Comparison of ENCODE assay signal across 8 cellular contexts in the genomic region with DNA sequence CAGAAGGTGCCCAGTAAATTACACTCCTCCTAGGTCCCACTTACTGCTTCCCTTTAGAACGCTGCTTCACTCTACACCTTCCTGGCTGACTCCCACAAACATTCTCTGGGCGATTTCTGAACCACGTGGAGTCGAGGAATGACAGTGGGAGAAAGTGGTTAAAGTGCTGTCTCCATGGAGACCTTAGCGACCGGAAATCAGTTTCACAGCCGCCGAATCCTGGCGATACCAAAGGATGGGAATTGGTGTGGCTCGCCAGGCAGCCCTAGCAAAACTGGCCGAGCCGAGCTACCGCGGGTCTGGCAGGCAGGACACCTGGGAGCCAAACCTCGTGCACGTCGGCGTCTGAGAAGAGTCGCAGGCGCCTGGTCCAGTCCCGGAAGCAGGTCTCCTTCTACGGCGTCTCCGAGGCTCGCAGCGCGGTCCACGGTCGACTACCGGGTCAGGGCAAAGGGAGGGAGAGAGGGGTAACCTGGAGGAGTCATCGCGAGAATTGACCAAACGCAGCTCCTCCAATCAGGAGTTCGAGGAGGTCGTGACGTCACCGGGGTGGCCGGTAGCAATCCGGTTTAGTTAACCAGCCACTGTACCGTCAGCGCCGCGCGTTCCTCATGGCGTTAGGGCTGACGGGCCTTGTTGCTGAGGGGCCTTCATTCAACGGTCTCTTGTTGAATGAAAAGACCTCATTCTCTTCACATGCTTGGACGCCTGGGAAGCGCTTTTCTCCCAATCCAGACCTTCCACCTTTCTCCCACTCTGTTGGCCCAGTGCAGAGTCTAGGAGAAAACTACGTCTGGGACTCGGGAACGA. TPM values are rescaled to one million over a fixed set of nuclear protein-coding genes. Genes with fewer than 3 reads are reported as not detected.
A peak's percentile ranks its signal among the peaks of the same experiment; 100 is the strongest.
DNase-seq lines count a peak whose midpoint lies in the region; ATAC-seq and TF ChIP-seq lines count a peak whose summit lies in the region.

A gene with protein sequence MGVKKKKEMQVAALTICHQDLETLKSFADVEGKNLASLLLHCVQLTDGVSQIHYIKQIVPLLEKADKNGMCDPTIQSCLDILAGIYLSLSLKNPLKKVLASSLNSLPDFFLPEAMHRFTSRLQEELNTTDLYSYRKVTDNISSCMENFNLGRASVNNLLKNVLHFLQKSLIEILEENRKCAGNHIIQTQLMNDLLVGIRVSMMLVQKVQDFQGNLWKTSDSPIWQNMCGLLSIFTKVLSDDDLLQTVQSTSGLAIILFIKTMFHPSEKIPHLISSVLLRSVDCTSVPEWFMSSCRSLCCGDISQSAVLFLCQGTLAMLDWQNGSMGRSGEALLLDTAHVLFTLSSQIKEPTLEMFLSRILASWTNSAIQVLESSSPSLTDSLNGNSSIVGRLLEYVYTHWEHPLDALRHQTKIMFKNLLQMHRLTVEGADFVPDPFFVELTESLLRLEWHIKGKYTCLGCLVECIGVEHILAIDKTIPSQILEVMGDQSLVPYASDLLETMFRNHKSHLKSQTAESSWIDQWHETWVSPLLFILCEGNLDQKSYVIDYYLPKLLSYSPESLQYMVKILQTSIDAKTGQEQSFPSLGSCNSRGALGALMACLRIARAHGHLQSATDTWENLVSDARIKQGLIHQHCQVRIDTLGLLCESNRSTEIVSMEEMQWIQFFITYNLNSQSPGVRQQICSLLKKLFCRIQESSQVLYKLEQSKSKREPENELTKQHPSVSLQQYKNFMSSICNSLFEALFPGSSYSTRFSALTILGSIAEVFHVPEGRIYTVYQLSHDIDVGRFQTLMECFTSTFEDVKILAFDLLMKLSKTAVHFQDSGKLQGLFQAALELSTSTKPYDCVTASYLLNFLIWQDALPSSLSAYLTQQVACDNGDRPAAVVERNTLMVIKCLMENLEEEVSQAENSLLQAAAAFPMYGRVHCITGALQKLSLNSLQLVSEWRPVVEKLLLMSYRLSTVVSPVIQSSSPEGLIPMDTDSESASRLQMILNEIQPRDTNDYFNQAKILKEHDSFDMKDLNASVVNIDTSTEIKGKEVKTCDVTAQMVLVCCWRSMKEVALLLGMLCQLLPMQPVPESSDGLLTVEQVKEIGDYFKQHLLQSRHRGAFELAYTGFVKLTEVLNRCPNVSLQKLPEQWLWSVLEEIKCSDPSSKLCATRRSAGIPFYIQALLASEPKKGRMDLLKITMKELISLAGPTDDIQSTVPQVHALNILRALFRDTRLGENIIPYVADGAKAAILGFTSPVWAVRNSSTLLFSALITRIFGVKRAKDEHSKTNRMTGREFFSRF (N-terminal part only) (minus strand): TSS at position 436 of the 810 bp plus-strand sequence. CDS start 3,646 bp downstream, outside the sequence.

- H3K27me3 ChIP-seq in GM06990 (replicated peaks; ENCODE audit: control insufficient read depth, insufficient read depth, low read length) (no peaks in the 10 kb centered on the region), testis (no peaks in the 10 kb centered on the region)

- intact Hi-C loops in testis (cut with DNase I; ENCODE audit: low total_unique reads), result no loop called here

- no peaks in the 10 kb centered on the region; the same call in 1 of the 2 replicates for H3K36me3 ChIP-seq in GM06990 (ENCODE audit: control insufficient read depth, insufficient read depth, low read length)
- H3K36me3 ChIP-seq in testis (ENCODE audit: low read depth, missing control alignments), result no peaks in the 10 kb centered on the region

- TF ChIP-seq CTCF in GM06990 (IDR thresholded peaks at IDR 0.05; ENCODE audit: insufficient read depth, low read length, poor library complexity, severe bottlenecking) (no peak), omental fat pad (IDR thresholded peaks at IDR 0.05) (no peak), testis (IDR thresholded peaks at IDR 0.05) (no peak)

- H3K36me3 Mint-ChIP-seq in activated naive CD4-positive, alpha-beta T cell treated with anti-CD3 and anti-CD28 coated beads, Interleukin-2, amount 50 U/mL, for 72 hours, result peaks cover 6 to 20% of the 10 kb centered on the region in 2 donors

- peak within 1 kb of the TSS; percentile 84 for H3K4me3 ChIP-seq in GM06990 (replicated peaks; ENCODE audit: low read depth, low read length)
- H3K4me3 ChIP-seq in testis, result peak within 1 kb of the TSS; percentile 90 to 92

- H3K9me3 Mint-ChIP-seq in activated naive CD4-positive, alpha-beta T cell treated with anti-CD3 and anti-CD28 coated beads, Interleukin-2, amount 50 U/mL, for 72 hours, result no peaks in the 10 kb centered on the region

- peak within 1 kb of the TSS; percentile 96 to 98 for H3K27ac Mint-ChIP-seq in activated naive CD4-positive, alpha-beta T cell treated with anti-CD3 and anti-CD28 coated beads, Interleukin-2, amount 50 U/mL, for 72 hours

- TF ChIP-seq POLR2A in testis (IDR thresholded peaks at IDR 0.05), result peak; percentile 80

- H3K9me3 ChIP-seq in testis, result no peaks in the 10 kb centered on the region

- H3K4me1 ChIP-seq in testis, result peaks cover 9% of the 10 kb centered on the region

- ATAC-seq in HG02588 (IDR thresholded peaks at IDR 0.05; ENCODE audit: unreplicated experiment) (peak; percentile 98), SK-N-SH treated with all-trans-retinoic acid at 6 μM for 48 hours (peak; percentile 98), omental fat pad (ENCODE audit: low FRiP score) (peak; percentile 99)
- ATAC-seq in activated naive CD4-positive, alpha-beta T cell treated with anti-CD3 and anti-CD28 coated beads, Interleukin-2, amount 50 U/mL, for 72 hours, result peak; percentile 98

- peak within 1 kb of the TSS; percentile 89 to 94 for H3K27ac ChIP-seq in testis

- WGBS in testis, 2 donors, result 0% methylated on average over 24 to 41 of the region's 52 CpGs

- DNase-seq in GM06990 (ENCODE audit: extremely low read depth, insufficient read length) (peak; percentile 95), NCI-H1092 (lab: John Stamatoyannopoulos, UW) (peak; percentile 97), glomerular endothelial cell (ENCODE audit: extremely low read depth, low read depth, low spot score) (peak; percentile 99), omental fat pad (ENCODE audit: low spot score) (peak; percentile 97), testis (peak; percentile 100)
- peak; percentile 97 to 98 for DNase-seq in activated naive CD4-positive, alpha-beta T cell treated with anti-CD3 and anti-CD28 coated beads, Interleukin-2, amount 50 U/mL, for 72 hours (ENCODE audit: low spot score in 2 of 2)

TF ChIP-seq in SK-N-SH treated with all-trans-retinoic acid at 6 μM for 48 hours, 23 proteins besides CTCF, POLR2A, EP300 and RAD21:
- no peak for TF ChIP-seq ARNTL (CRISPR knock-in tag; IDR thresholded peaks at IDR 0.05; ENCODE audit: borderline replicate concordance, low read depth)
- TF ChIP-seq SNAI2 (CRISPR knock-in tag; IDR thresholded peaks at IDR 0.05), result peak; percentile 38; the same call in 1 of the 2 replicates
- 0 out of 2 replicates have a peak, but pooled peaks have one; percentile 23 for TF ChIP-seq ZNF70 (CRISPR knock-in tag; IDR thresholded peaks at IDR 0.05)
- TF ChIP-seq, protein P1, sequence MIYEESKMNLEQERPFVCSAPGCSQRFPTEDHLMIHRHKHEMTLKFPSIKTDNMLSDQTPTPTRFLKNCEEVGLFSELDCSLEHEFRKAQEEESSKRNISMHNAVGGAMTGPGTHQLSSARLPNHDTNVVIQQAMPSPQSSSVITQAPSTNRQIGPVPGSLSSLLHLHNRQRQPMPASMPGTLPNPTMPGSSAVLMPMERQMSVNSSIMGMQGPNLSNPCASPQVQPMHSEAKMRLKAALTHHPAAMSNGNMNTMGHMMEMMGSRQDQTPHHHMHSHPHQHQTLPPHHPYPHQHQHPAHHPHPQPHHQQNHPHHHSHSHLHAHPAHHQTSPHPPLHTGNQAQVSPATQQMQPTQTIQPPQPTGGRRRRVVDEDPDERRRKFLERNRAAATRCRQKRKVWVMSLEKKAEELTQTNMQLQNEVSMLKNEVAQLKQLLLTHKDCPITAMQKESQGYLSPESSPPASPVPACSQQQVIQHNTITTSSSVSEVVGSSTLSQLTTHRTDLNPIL (CRISPR knock-in tag; IDR thresholded peaks at IDR 0.05; ENCODE audit: low read depth), result peak; percentile 21; the same call in 1 of the 2 replicates
- peak; percentile 31; the same call in 1 of the 2 replicates for TF ChIP-seq ZFP3 (CRISPR knock-in tag; IDR thresholded peaks at IDR 0.05)
- TF ChIP-seq TOX (CRISPR knock-in tag; IDR thresholded peaks at IDR 0.05; ENCODE audit: borderline replicate concordance), result no peak
TF ChIP-seq in SK-N-SH treated with all-trans-retinoic acid at 6 μM for 48 hours: peak in this region for 4.

RNA-seq across cellular contexts. Expression of the gene that starts here (rescaled TPM):
- total RNA-seq in activated naive CD4-positive, alpha-beta T cell treated with anti-CD3 and anti-CD28 coated beads, Interleukin-2, amount 50 U/mL, for 72 hours, result 10 to 100 TPM; 19.3 to 33.5 TPM
- 16.9 and 17.1 TPM in 2 replicates for total RNA-seq in glomerular endothelial cell
- 10 to 100 TPM; 32.5 to 41.6 (median 39.0) TPM for total RNA-seq in omental fat pad
- 10 to 100 TPM; 39.5 to 43.9 TPM for total RNA-seq in testis
- polyA plus RNA-seq in testis (ENCODE audit: insufficient read depth, low read depth, low replicate concordance), result 29.5 TPM

Comparison
In these comparisons a context has a peak if more than half of its experiments do, and no peak if none do; other contexts are left out.
1. Peak in every context shown above with its lines: DNase-seq, ATAC-seq, H3K4me3 ChIP-seq and H3K27ac ChIP-seq.